In the genomic region with DNA sequence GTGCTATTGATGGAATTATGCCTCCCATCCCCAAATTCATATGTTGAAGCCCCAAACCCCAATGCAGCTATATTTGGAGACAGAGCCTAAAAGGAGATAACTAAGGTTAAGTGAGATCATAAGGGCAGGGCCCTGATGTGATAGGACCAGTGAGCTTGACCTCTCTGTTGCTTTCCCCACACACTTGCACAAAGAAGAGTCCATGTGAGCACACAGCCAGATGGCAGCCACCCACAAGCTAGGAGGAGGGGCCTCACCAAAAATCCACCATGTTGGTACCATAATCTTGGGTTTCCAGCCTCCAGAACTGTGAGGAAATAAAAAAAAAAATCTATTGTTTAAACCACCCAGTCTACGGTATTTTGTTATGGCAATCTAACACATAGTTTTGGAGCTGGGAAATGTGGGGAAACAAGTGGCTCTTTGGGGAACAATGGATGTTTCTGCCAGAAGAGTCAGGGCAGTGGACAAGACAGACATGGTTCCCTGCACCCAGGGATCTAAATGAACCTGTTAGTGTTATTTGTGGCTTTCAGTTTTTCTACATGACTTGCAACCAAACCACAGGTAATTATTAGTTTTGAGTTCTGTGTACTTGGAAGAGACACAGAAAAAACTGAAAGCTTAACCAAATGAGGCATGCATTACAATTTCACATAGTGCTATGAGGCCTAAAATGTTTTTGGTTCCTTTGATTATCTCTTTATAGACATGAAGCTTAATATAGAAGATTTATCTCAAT, we compare ENCODE assay signal across 15 cellular contexts.
A peak's percentile ranks its signal among the peaks of the same experiment; 100 is the strongest.
DNase-seq lines count a peak whose midpoint lies in the region; ATAC-seq, FAIRE-seq and TF ChIP-seq lines count a peak whose summit lies in the region.
"Had no signal": no experiment of that assay in that cellular context is flagged by ENCODE, and none has a peak within 500 bp of the region (broad histone marks: within the 10 kb centered on the region; RNA-seq: fewer than 3 reads in every experiment).

No MANE protein-coding gene starts in this region.

- H3K4me1 Mint-ChIP-seq in endothelial cell (ENCODE audit: unreplicated experiment), result peaks cover 23% of the 10 kb centered on the region

- intact Hi-C loops in stomach (cut with DNase I; ENCODE audit: low total_unique reads), result no loop called here

- no peak overlapping the region for H3K4me3 Mint-ChIP-seq in endothelial cell (ENCODE audit: unreplicated experiment)

- ATAC-seq in HG02642 (IDR thresholded peaks at IDR 0.05; ENCODE audit: poor library complexity, unreplicated experiment) (peak; percentile 93), HG03457 (IDR thresholded peaks at IDR 0.05; ENCODE audit: unreplicated experiment) (peak; percentile 96)
- ATAC-seq: A549, pancreas had no signal

- H3K36me3 Mint-ChIP-seq in endothelial cell (ENCODE audit: low read depth, unreplicated experiment), result peaks cover 17% of the 10 kb centered on the region

- TF ChIP-seq POLR2A in tibial nerve (IDR thresholded peaks at IDR 0.05), result no peak
- TF ChIP-seq POLR2A in stomach (IDR thresholded peaks at IDR 0.05), result no peak

- H3K4me1 ChIP-seq in tibial nerve (peaks cover 0 to 32% (median 2%) of the 10 kb centered on the region in 4 donors), stomach (peaks cover 0 to 40% (median 14%) of the 10 kb centered on the region in 4 donors)
- H3K4me1 ChIP-seq: adrenal gland, pancreas, SJCRH30 had no signal

- 56 to 73% methylated on average over 1 of the region's 1 CpG for whole genome bisulfite sequencing in tibial nerve, 2 donors
- 86 to 90% (median 89%) methylated on average over 1 of the region's 1 CpG for WGBS in stomach, 5 donors

- H3K4me3 ChIP-seq in tibial nerve, result no peak overlapping the region
- no peak overlapping the region for H3K4me3 ChIP-seq in stomach
- H3K4me3 ChIP-seq: A549, adrenal gland, pancreas, SJCRH30 had no signal

- no peak for TF ChIP-seq CTCF in tibial nerve (IDR thresholded peaks at IDR 0.05)
- no peak for TF ChIP-seq CTCF in endothelial cell (IDR thresholded peaks at IDR 0.05; ENCODE audit: unreplicated experiment)
- TF ChIP-seq CTCF in stomach (IDR thresholded peaks at IDR 0.05), result no peak

- H3K9me3 Mint-ChIP-seq in endothelial cell (ENCODE audit: unreplicated experiment), result no peaks in the 10 kb centered on the region

- TF ChIP-seq EP300 in tibial nerve (IDR thresholded peaks at IDR 0.05), result no peak
- no peak for TF ChIP-seq EP300 in stomach (IDR thresholded peaks at IDR 0.05)

- H3K36me3 ChIP-seq in tibial nerve (no peaks in the 10 kb centered on the region), stomach (no peaks in the 10 kb centered on the region)
- H3K36me3 ChIP-seq: adrenal gland, pancreas, SJCRH30 had no signal

- H3K27ac Mint-ChIP-seq in endothelial cell (ENCODE audit: unreplicated experiment), result no peak overlapping the region

- H3K27ac ChIP-seq in tibial nerve (no peak overlapping the region), stomach (peak overlapping the region in 1 of 5 donors; percentile 50)
- H3K27ac ChIP-seq: A549, adrenal gland, epithelial cell of prostate, pancreas, SJCRH30 had no signal

- H3K9me3 ChIP-seq in tibial nerve (no peaks in the 10 kb centered on the region), stomach (no peaks in the 10 kb centered on the region)
- H3K9me3 ChIP-seq: A549, adrenal gland, pancreas had no signal

- peak; percentile 87 for DNase-seq in DMS79 (lab: John Stamatoyannopoulos, UW)
- DNase-seq in GM19239 (ENCODE audit: insufficient read length, low spot score), result peak; percentile 36
- no peak for DNase-seq in tibial nerve (ENCODE audit: low spot score in 2 of 2)
- DNase-seq in HK-2 (ENCODE audit: unreplicated experiment), result no peak
- DNase-seq in endothelial cell (ENCODE audit: low spot score), result no peak
- no peak for DNase-seq in stomach
- DNase-seq: activated CD4-positive, alpha-beta T cell treated with anti-CD3 and anti-CD28 coated beads, Interleukin-2, amount 50 U/mL, for 4 hours; adrenal gland; NCI-H2227 treated with DMSO at 0.1 percent for 48 hours; pancreas; SJCRH30 had no signal

- peak; percentile 92 for FAIRE-seq in GM19239 (lab: Jason Lieb, UNC)
- FAIRE-seq: A549, pancreas had no signal

- no peaks in the 10 kb centered on the region for H3K27me3 ChIP-seq in tibial nerve
- no peaks in the 10 kb centered on the region for H3K27me3 ChIP-seq in stomach
- H3K27me3 ChIP-seq: adrenal gland, pancreas, SJCRH30 had no signal

- peaks cover 2% of the 10 kb centered on the region for H3K27me3 Mint-ChIP-seq in endothelial cell (ENCODE audit: unreplicated experiment)

Comparison
In these comparisons a context has a peak if more than half of its experiments do, and no peak if none do; other contexts are left out.
1. DNase-seq: peak in DMS79 (single experiment) and GM19239 (single experiment); none in tibial nerve (0 of 2), HK-2 (single experiment), endothelial cell (single experiment) and stomach (single experiment).